27 cellular contexts compared by ENCODE assay signal in genomic region chr16:77931058-77931457, GRCh38.
"Had no signal": no experiment of that assay in that cellular context is flagged by ENCODE, and none has a peak within 500 bp of the region (broad histone marks: within the 10 kb centered on the region; RNA-seq: fewer than 3 reads in every experiment).

No MANE protein-coding gene starts in this region.

- H3K27me3 ChIP-seq: stomach, testis, thyroid gland, tibial artery, tibial nerve, transverse colon, upper lobe of left lung, upper lobe of right lung, uterus, vagina had no signal

- H3K9me3 ChIP-seq: stomach, suprapubic skin, testis, thoracic aorta, thyroid gland, tibial artery, tibial nerve, transverse colon, upper lobe of left lung, upper lobe of right lung, uterus, vagina had no signal

- H3K27ac ChIP-seq: stomach, suprapubic skin, testis, thoracic aorta, thyroid gland, tibial artery, tibial nerve, transverse colon, upper lobe of left lung, upper lobe of right lung, uterus, vagina had no signal

- FAIRE-seq: urothelium cell line had no signal

- H3K4me1 ChIP-seq: stomach, suprapubic skin, testis, thyroid gland, tibial artery, transverse colon, upper lobe of left lung, upper lobe of right lung, uterus, vagina had no signal

- ATAC-seq: stimulated activated effector memory CD8-positive, alpha-beta T cell treated with anti-CD3 and anti-CD28 coated beads, Interleukin-12 subunit alpha, Interleukin-12 subunit beta, amount 100 ng/mL, for 72 hours; stimulated activated memory B cell treated with anti-CD40 and anti-IgM and Interleukin-4, amounts not matched to agents 10 μg/mL and 1 μg/mL and 100 μg/mL, for 72 hours; stimulated activated naive B cell treated with anti-CD40 and anti-IgM and Interleukin-4, amounts not matched to agents 10 μg/mL and 1 μg/mL and 100 μg/mL, for 72 hours; stimulated activated naive CD8-positive, alpha-beta T cell treated with anti-CD3 and anti-CD28 coated beads, Interleukin-15, amount 100 ng/mL, for 72 hours; stimulated activated naive CD8-positive, alpha-beta T cell treated with anti-CD3 and anti-CD28 coated beads, Interleukin-15, Interleukin-2, amounts not matched to agents 100 U/mL and 50 U/mL, for 24 hours; upper lobe of right lung had no signal

- H3K36me3 ChIP-seq: stomach, suprapubic skin, thoracic aorta, thyroid gland, tibial artery, tibial nerve, transverse colon, upper lobe of left lung, upper lobe of right lung, uterus, vagina had no signal

- DNase-seq: stimulated activated CD4-positive, alpha-beta T cell treated with anti-CD3 and anti-CD28 coated beads, Interleukin-2, amount 100 ng/mL, for 48 hours; stimulated activated CD4-positive, alpha-beta T cell treated with anti-CD3 and anti-CD28 coated beads, Interleukin-4, amount 100 ng/mL, for 1 hour; stimulated activated CD4-positive, alpha-beta T cell treated with anti-CD3 and anti-CD28 coated beads, Interleukin-4, amount 100 ng/mL, for 24 hours; stimulated activated CD4-positive, alpha-beta T cell treated with anti-CD3 and anti-CD28 coated beads, Interleukin-4, amount 100 ng/mL, for 4 hours; stimulated activated CD8-positive, alpha-beta memory T cell treated with anti-CD3 and anti-CD28 coated beads, Interleukin-4, amount 100 ng/mL, for 48 hours; stimulated activated naive B cell treated with anti-CD40 and anti-IgM and Interleukin-4, amounts not matched to agents 10 μg/mL and 1 μg/mL and 100 μg/mL, for 72 hours; stimulated activated naive CD4-positive, alpha-beta T cell; stimulated activated naive CD4-positive, alpha-beta T cell treated with Interleukin-2 at 50 U/mL for 16 hours; stimulated activated naive CD8-positive, alpha-beta T cell treated with anti-CD3 and anti-CD28 coated beads, Interleukin-15, amount 100 ng/mL, for 72 hours; stimulated activated naive CD8-positive, alpha-beta T cell treated with anti-CD3 and anti-CD28 coated beads, Interleukin-15, Interleukin-2, amounts not matched to agents 100 U/mL and 50 U/mL, for 24 hours; stomach; substantia nigra; testis; thyroid gland; tibial artery; transverse colon; trophoblast cell; upper lobe of left lung; upper lobe of right lung; uterus had no signal

- H3K4me3 ChIP-seq: stomach, suprapubic skin, testis, thoracic aorta, thyroid gland, tibial artery, tibial nerve, transverse colon, upper lobe of left lung, upper lobe of right lung, uterus, vagina had no signal
